15 cellular contexts compared by ENCODE assay signal in the genomic region with DNA sequence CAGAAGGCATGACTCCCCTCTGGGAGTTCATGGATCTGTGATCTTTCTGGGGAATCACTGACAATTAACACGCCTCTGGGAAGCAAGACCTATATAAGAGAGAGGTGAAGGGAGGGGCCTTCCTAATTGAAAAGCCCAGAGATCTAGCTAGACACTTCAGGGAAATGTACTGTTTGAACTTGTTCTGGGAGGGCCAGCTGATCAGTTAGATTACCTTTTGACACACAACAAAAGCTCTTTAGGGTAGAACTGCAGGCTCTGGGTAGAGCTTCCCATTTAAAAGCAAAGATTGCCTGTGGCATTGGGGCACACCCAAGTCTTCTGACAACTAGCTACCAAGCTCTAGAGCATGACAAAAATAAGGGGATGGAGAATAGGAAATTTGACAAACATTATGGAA. TPM values are rescaled to one million over a fixed set of nuclear protein-coding genes. Genes with fewer than 3 reads are reported as not detected.
DNase-seq lines count a peak whose midpoint lies in the region; TF ChIP-seq lines count a peak whose summit lies in the region.
"Had no signal": no experiment of that assay in that cellular context is flagged by ENCODE, and none has a peak within 500 bp of the region (broad histone marks: within the 10 kb centered on the region; RNA-seq: fewer than 3 reads in every experiment).

No MANE protein-coding gene starts in this region.

- H3K36me3 ChIP-seq in mammary epithelial cell (ENCODE audit: insufficient read depth, low read length), result no peaks in the 10 kb centered on the region
- H3K36me3 ChIP-seq in esophagus squamous epithelium, result no peaks in the 10 kb centered on the region
- H3K36me3 ChIP-seq in SJCRH30, result no peaks in the 10 kb centered on the region

- peak overlapping the region; percentile 31 for H3K4me2 ChIP-seq in mammary epithelial cell (ENCODE audit: insufficient read depth, low read depth, low read length)

- H2AFZ ChIP-seq in mammary epithelial cell (ENCODE audit: low read depth, low read length), result peak overlapping the region; percentile 61
- H2AFZ ChIP-seq: GM23248 had no signal

- in situ Hi-C loops in mammary epithelial cell (cut with MboI; ENCODE audit: low sequenced_read_pairs in 2 of 2), result no loop called here

- TF ChIP-seq POLR2A in esophagus squamous epithelium (IDR thresholded peaks at IDR 0.05), result no peak

- H3K27me3 ChIP-seq in mammary epithelial cell (ENCODE audit: insufficient read depth, low read length) (no peaks in the 10 kb centered on the region), esophagus squamous epithelium (no peaks in the 10 kb centered on the region), SJCRH30 (0 out of 2 replicates have a peak, but pooled peaks cover 4% of the 10 kb centered on the region)

- 76% methylated on average over 1 of the region's 1 CpG for WGBS in mammary epithelial cell (ENCODE audit: low coverage, missing lambda C conversion rate)
- WGBS in esophagus squamous epithelium, 2 donors, result 40 to 58% methylated on average over 1 of the region's 1 CpG

- peaks cover 44% of the 10 kb centered on the region for H3K4me1 ChIP-seq in mammary epithelial cell (ENCODE audit: insufficient read depth, low read length)
- H3K4me1 ChIP-seq in esophagus squamous epithelium, result peaks cover 18 to 49% (median 32%) of the 10 kb centered on the region in 3 donors
- no peaks in the 10 kb centered on the region for H3K4me1 ChIP-seq in SJCRH30

- intact Hi-C loops in mammary epithelial cell (cut with micrococcal nuclease) (loop anchor here (5.0 kb wide), 1 partner anchor 61 kb away; no protein-coding TSS in a partner anchor), esophagus squamous epithelium (cut with DNase I) (no loop called here)

- TF ChIP-seq CTCF in mammary epithelial cell (conservative IDR thresholded peaks at IDR 0.05 in 1 of 2, IDR thresholded peaks at IDR 0.05 in 1 of 2; ENCODE audit: extremely low read depth in 1 of 2, insufficient read depth in 1 of 2, low read depth in 1 of 2, low read length in 2 of 2) (no peak), esophagus squamous epithelium (IDR thresholded peaks at IDR 0.05) (no peak)

- H3K79me2 ChIP-seq in mammary epithelial cell (ENCODE audit: insufficient read depth, low read length), result no peaks in the 10 kb centered on the region

- CTCF ChIA-PET in mammary epithelial cell (lab: Charles Lee; ENCODE audit: low non-redundant PET), result no interaction called here

- no peaks in the 10 kb centered on the region for H4K20me1 ChIP-seq in mammary epithelial cell (ENCODE audit: insufficient read depth, low read length)

- dilution Hi-C loops in mammary epithelial cell (cut with HindIII; ENCODE audit: low sequenced_read_pairs), result no loop called here

- DNase-seq in NCI-H1417 (lab: John Stamatoyannopoulos, UW), result peak in 2 of 3 experiments; percentile 4 to 23
- no peak for DNase-seq in NCI-H1417 treated with DMSO at 0.1 percent for 48 hours (lab: John Stamatoyannopoulos, UW)
- DNase-seq in mammary epithelial cell, result no peak
- DNase-seq in esophagus squamous epithelium (lab: John Stamatoyannopoulos, UW), result no peak
- DNase-seq in mesenteric fat pad (ENCODE audit: low spot score), result no peak
- no peak for DNase-seq in NCI-H524 treated with DMSO at 0.1 percent for 48 hours (lab: John Stamatoyannopoulos, UW)
- no peak for DNase-seq in SJCRH30
- DNase-seq: 8988T; ACHN; C1 segment of cervical spinal cord; Calu3; CD4-positive, alpha-beta T cell; DMS 273 treated with DMSO at 0.1 percent for 48 hours; GM23248 had no signal

- H3K4me3 ChIP-seq in mammary epithelial cell (replicated peaks in 1 of 3; ENCODE audit: insufficient read depth in 1 of 3, low read depth in 2 of 3, low read length in 3 of 3), result no peak overlapping the region
- H3K4me3 ChIP-seq in esophagus squamous epithelium, result no peak overlapping the region
- no peak overlapping the region for H3K4me3 ChIP-seq in SJCRH30
- H3K4me3 ChIP-seq: GM23248 had no signal

- no TSS peak for BruUV-seq in mammary epithelial cell (replicated peaks; lab: Mats Ljungman, UMichigan)

- H3K27ac ChIP-seq in mammary epithelial cell (ENCODE audit: insufficient read depth, low read depth, low read length) (no peak overlapping the region), esophagus squamous epithelium (peak overlapping the region in 3 of 4 donors; percentile 26 to 55 (median 55)), SJCRH30 (no peak overlapping the region)
- H3K27ac ChIP-seq: GM23248, HL-60 had no signal

- H3K9me3 ChIP-seq in mammary epithelial cell (replicated peaks; ENCODE audit: insufficient read depth, low read length) (no peaks in the 10 kb centered on the region), esophagus squamous epithelium (no peaks in the 10 kb centered on the region), SJCRH30 (replicated peaks) (no peaks in the 10 kb centered on the region)

- H3K9ac ChIP-seq in mammary epithelial cell (ENCODE audit: insufficient read depth, low read length), result no peak overlapping the region
- H3K9ac ChIP-seq: GM23248 had no signal

RNA-seq across cellular contexts. Expression of a gene that starts 26.3 kb away (rescaled TPM):
- total RNA-seq in mammary epithelial cell (1,000 to 10,000 TPM in 1 of 2 donors, 100 to 1,000 TPM in 1; 540 to 2,145 TPM), esophagus squamous epithelium (10 to 100 TPM; 16.6 to 51.4 (median 36.3) TPM), mesenteric fat pad (41.0 TPM)
- polyA plus RNA-seq in mammary epithelial cell, result 1,137 TPM
- polyA minus RNA-seq in mammary epithelial cell, result 894 TPM
- not detected in 2 replicates for total RNA-seq in SJCRH30 (2014; rRNA removed; shearing (Covaris generic))

Comparison
In these comparisons a context has a peak if more than half of its experiments do, and no peak if none do; other contexts are left out.
1. DNase-seq: peak in NCI-H1417 (2 of 3); none in NCI-H1417 treated with DMSO at 0.1 percent for 48 hours (single experiment), mammary epithelial cell (single experiment), esophagus squamous epithelium (single experiment), mesenteric fat pad (single experiment), NCI-H524 treated with DMSO at 0.1 percent for 48 hours (single experiment) and SJCRH30 (0 of 2).
2. H3K27ac ChIP-seq: peak in esophagus squamous epithelium (3 of 4); none in mammary epithelial cell (single experiment) and SJCRH30 (single experiment).
3. RNA of a gene that starts 26.3 kb away (total RNA-seq): 540 to 2,145 TPM in mammary epithelial cell, 16.6 to 51.4 TPM in esophagus squamous epithelium and 41.0 TPM in mesenteric fat pad (single experiment); not detected in SJCRH30; every median in the first group is over 10 times any median in the second.